11 cellular contexts compared by ENCODE assay signal in genomic region chr6:106476326-106477105, GRCh38.
DNase-seq lines count a peak whose midpoint lies in the region; ATAC-seq and TF ChIP-seq lines count a peak whose summit lies in the region.
"Had no signal": no experiment of that assay in that cellular context is flagged by ENCODE, and none has a peak within 500 bp of the region (broad histone marks: within the 10 kb centered on the region; RNA-seq: fewer than 3 reads in every experiment).

No MANE protein-coding gene starts in this region.

- H3K27ac ChIP-seq in DOHH2 (ENCODE audit: low read depth, low read length) (no peak overlapping the region), foreskin keratinocyte (peak overlapping the region; percentile 32), stomach (no peak overlapping the region)
- H3K27ac ChIP-seq: BLaER1, left lung had no signal

- H3K4me3 ChIP-seq in DOHH2 (ENCODE audit: low read length) (no peak overlapping the region), stomach (no peak overlapping the region)
- H3K4me3 ChIP-seq: BLaER1, left lung had no signal

- H3K79me2 ChIP-seq in DOHH2 (ENCODE audit: control insufficient read depth, low read length), result no peaks in the 10 kb centered on the region

- no peaks in the 10 kb centered on the region for H3K9me3 ChIP-seq in DOHH2 (ENCODE audit: control insufficient read depth, insufficient read depth, low read length)
- no peaks in the 10 kb centered on the region for H3K9me3 ChIP-seq in stomach
- H3K9me3 ChIP-seq: BLaER1, left lung had no signal

- no peak for TF ChIP-seq CTCF in DOHH2 (IDR thresholded peaks at IDR 0.05; ENCODE audit: low read depth, low read length, poor library complexity, severe bottlenecking)
- TF ChIP-seq CTCF in foreskin keratinocyte (conservative IDR thresholded peaks at IDR 0.05), result no peak
- TF ChIP-seq CTCF in stomach (IDR thresholded peaks at IDR 0.05), result no peak

- no peaks in the 10 kb centered on the region for H4K20me1 ChIP-seq in DOHH2 (ENCODE audit: control insufficient read depth, insufficient read depth, low read depth, low read length)
- H4K20me1 ChIP-seq: BLaER1 had no signal

- peak; percentile 74 for ATAC-seq in foreskin keratinocyte
- ATAC-seq: left lung had no signal

- H3K36me3 ChIP-seq in DOHH2 (ENCODE audit: control insufficient read depth, low read length) (no peaks in the 10 kb centered on the region), stomach (no peaks in the 10 kb centered on the region)
- H3K36me3 ChIP-seq: BLaER1, left lung had no signal

- H3F3A ChIP-seq in DOHH2 (ENCODE audit: control insufficient read depth, insufficient read depth), result no peaks in the 10 kb centered on the region

- no peak for TF ChIP-seq POLR2A in stomach (IDR thresholded peaks at IDR 0.05)

- no peak for TF ChIP-seq EP300 in stomach (IDR thresholded peaks at IDR 0.05)

- peak overlapping the region; percentile 47 for H3K4me2 ChIP-seq in DOHH2 (ENCODE audit: low read length)
- H3K4me2 ChIP-seq: BLaER1 had no signal

- H3K9me2 ChIP-seq in DOHH2 (replicated peaks; ENCODE audit: control insufficient read depth, low read length), result no peaks in the 10 kb centered on the region

- intact Hi-C loops in stomach (cut with DNase I; ENCODE audit: low total_unique reads), result no loop called here

- 21 to 46% (median 37%) methylated on average over 2 of the region's 2 CpGs for WGBS in stomach, 5 donors

- H3K4me1 ChIP-seq in DOHH2 (ENCODE audit: control insufficient read depth, low read length) (peaks cover 20% of the 10 kb centered on the region), foreskin keratinocyte (peaks cover 33% of the 10 kb centered on the region), stomach (peaks cover 0 to 12% (median 0%) of the 10 kb centered on the region in 4 donors)
- H3K4me1 ChIP-seq: BLaER1 had no signal

- no peaks in the 10 kb centered on the region for H3K27me3 ChIP-seq in DOHH2 (ENCODE audit: control insufficient read depth, low read length)
- H3K27me3 ChIP-seq in foreskin keratinocyte, result no peaks in the 10 kb centered on the region
- peaks cover 0 to 23% (median 0%) of the 10 kb centered on the region in 3 donors for H3K27me3 ChIP-seq in stomach
- H3K27me3 ChIP-seq: BLaER1, left lung had no signal

- DNase-seq in HS-27A (ENCODE audit: low read depth) (peak; percentile 26), astrocyte of the hippocampus (ENCODE audit: low read depth, low spot score) (peak; percentile 63), foreskin keratinocyte (peak; percentile 70 to 81), stomach (no peak), GM03348 (ENCODE audit: low spot score) (no peak), inferior parietal cortex (ENCODE audit: extremely low spot score) (no peak)
- DNase-seq in NK-92 treated with Interleukin-12 subunit alpha and Interleukin-12 subunit beta, amount 100 ng/mL, for 24 hours (lab: John Stamatoyannopoulos, UW), result no peak
- DNase-seq: DMS79, left lung had no signal

Comparison
In these comparisons a context has a peak if more than half of its experiments do, and no peak if none do; other contexts are left out.
1. DNase-seq: peak in HS-27A (single experiment), astrocyte of the hippocampus (single experiment) and foreskin keratinocyte (2 of 2); none in stomach (single experiment), NK-92 treated with Interleukin-12 subunit alpha and Interleukin-12 subunit beta, amount 100 ng/mL, for 24 hours (single experiment), GM03348 (single experiment) and inferior parietal cortex (single experiment).